ENCODE assay signal across 27 cellular contexts in genomic region chr2:144642892-144643291, GRCh38.
"Had no signal": no experiment of that assay in that cellular context is flagged by ENCODE, and none has a peak within 500 bp of the region (broad histone marks: within the 10 kb centered on the region; RNA-seq: fewer than 3 reads in every experiment).

No MANE protein-coding gene starts in this region.

- DNase-seq: activated B cell treated with CpG ODN at 0.5 μM for 24 hours; activated CD4-positive, alpha-beta T cell treated with anti-CD3 and anti-CD28 coated beads for 1 hour; activated CD4-positive, alpha-beta T cell treated with anti-CD3 and anti-CD28 coated beads, Interleukin-2, amount 10 ng/mL, durations not matched to agents 24 days and 14 days; activated CD4-positive, alpha-beta T cell treated with anti-CD3 and anti-CD28 coated beads, Interleukin-2, amount 50 U/mL, for 48 hours; activated CD8-positive, alpha-beta memory T cell treated with anti-CD3 and anti-CD28 coated beads, Interleukin-2, amount 10 ng/mL, durations not matched to agents 7 days and 5 days; activated effector memory CD4-positive, alpha-beta T cell treated with anti-CD3 and anti-CD28 coated beads, Interleukin-2, amount 50 U/mL, for 16 hours; activated naive CD4-positive, alpha-beta T cell treated with Interleukin-2 at 50 U/mL for 16 hours; activated naive CD8-positive, alpha-beta T cell treated with anti-CD3 and anti-CD28 coated beads, Interleukin-2, amount 50 U/mL, for 24 hours; activated T-cell treated with anti-CD3 and anti-CD28 coated beads, Interleukin-2, amount 50 U/mL, for 24 hours; amniotic stem cell; NCI-H1092; NCI-H1417; NCI-H1930; NCI-H2171; NCI-H226; NCI-H510A; NCI-H69; NK-92 treated with Interleukin-12 subunit alpha and Interleukin-12 subunit beta, amount 100 ng/mL, for 24 hours; Peyer's patch; SHP77 treated with DMSO at 0.1 percent for 48 hours; T-helper 17 cell; T1000 had no signal

- H3K27ac ChIP-seq: brain microvascular endothelial cell, cardiac muscle cell, KMS-11, Peyer's patch, RWPE1 had no signal

- ATAC-seq: activated CD8-positive, alpha-beta memory T cell treated with anti-CD3 and anti-CD28 coated beads, Interleukin-2, amount 10 ng/mL, durations not matched to agents 7 days and 5 days; activated naive CD4-positive, alpha-beta T cell treated with anti-CD3 and anti-CD28 coated beads, Interleukin-2, amount 50 U/mL, for 72 hours; activated naive CD8-positive, alpha-beta T cell treated with anti-CD3 and anti-CD28 coated beads, Interleukin-2, amount 50 U/mL, for 24 hours; T-helper 17 cell had no signal

- H3K4me1 ChIP-seq: Peyer's patch had no signal

- H3K9me3 ChIP-seq: Peyer's patch had no signal

- H3K4me2 ChIP-seq: KMS-11 had no signal

- H3K9ac ChIP-seq: KMS-11 had no signal

- H3K4me3 ChIP-seq: cardiac muscle cell, Peyer's patch had no signal

- H3K36me3 ChIP-seq: brain microvascular endothelial cell, cardiac muscle cell, Peyer's patch had no signal

- H3K27me3 ChIP-seq: brain microvascular endothelial cell, cardiac muscle cell, Peyer's patch had no signal
